1 cellular context compared by ENCODE assay signal in the genomic region with DNA sequence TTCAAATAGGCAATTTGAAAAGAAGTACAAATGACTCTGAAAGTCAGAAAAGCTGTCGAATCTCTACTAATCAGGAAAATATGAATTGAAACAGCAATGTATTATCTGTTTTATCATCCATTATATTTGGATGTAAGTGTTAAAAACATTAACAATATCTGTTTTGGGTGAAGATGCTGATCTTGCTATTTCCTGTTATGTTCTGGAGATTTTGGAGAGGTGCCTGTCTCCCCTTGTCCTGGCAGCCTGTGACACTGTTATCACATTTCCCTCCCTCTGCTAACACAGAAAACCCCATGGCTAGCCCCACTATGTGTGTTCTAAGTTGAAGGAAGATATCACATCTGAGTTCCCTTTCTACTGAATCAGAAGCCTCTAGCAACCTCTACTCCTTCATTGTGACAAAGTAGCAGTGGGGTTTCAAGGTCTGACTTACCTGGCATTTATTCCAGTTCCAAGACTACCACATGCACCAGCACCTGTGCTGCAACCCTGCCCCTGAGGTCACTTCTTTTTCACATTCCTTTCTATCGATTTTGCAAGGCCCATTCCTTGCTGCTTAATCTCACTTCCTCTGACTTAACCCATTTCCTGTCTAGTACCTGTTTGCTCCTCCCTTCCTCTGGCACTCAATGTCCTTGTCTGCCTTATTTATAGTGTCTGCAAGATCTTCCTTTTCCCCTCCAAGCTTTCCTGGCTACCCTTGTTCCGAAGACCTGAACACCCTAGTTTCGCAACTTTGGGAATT.
A peak's percentile ranks its signal among the peaks of the same experiment; 100 is the strongest.
TF ChIP-seq lines count a peak whose summit lies in the region.

No MANE protein-coding gene starts in this region.

TF ChIP-seq in GM12878, 131 proteins besides CTCF, POLR2A, EP300 and RAD21 (continued from another document):
- TF ChIP-seq, protein P1, sequence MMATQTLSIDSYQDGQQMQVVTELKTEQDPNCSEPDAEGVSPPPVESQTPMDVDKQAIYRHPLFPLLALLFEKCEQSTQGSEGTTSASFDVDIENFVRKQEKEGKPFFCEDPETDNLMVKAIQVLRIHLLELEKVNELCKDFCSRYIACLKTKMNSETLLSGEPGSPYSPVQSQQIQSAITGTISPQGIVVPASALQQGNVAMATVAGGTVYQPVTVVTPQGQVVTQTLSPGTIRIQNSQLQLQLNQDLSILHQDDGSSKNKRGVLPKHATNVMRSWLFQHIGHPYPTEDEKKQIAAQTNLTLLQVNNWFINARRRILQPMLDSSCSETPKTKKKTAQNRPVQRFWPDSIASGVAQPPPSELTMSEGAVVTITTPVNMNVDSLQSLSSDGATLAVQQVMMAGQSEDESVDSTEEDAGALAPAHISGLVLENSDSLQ (IDR thresholded peaks at IDR 0.05): peak; percentile 85
- TF ChIP-seq POLR2AphosphoS2 (IDR thresholded peaks at IDR 0.05; ENCODE audit: low read depth, low read length): no peak
- TF ChIP-seq EED (IDR thresholded peaks at IDR 0.05; ENCODE audit: low read depth): peak; percentile 42; the same call in 1 of the 2 replicates
- no peak for TF ChIP-seq NBN (IDR thresholded peaks at IDR 0.05)
- TF ChIP-seq SPI1 (IDR thresholded peaks at IDR 0.05; ENCODE audit: borderline replicate concordance, insufficient read depth, low read depth, low read length): peak; percentile 36; the same call in 1 of the 2 replicates
- TF ChIP-seq, protein P2, sequence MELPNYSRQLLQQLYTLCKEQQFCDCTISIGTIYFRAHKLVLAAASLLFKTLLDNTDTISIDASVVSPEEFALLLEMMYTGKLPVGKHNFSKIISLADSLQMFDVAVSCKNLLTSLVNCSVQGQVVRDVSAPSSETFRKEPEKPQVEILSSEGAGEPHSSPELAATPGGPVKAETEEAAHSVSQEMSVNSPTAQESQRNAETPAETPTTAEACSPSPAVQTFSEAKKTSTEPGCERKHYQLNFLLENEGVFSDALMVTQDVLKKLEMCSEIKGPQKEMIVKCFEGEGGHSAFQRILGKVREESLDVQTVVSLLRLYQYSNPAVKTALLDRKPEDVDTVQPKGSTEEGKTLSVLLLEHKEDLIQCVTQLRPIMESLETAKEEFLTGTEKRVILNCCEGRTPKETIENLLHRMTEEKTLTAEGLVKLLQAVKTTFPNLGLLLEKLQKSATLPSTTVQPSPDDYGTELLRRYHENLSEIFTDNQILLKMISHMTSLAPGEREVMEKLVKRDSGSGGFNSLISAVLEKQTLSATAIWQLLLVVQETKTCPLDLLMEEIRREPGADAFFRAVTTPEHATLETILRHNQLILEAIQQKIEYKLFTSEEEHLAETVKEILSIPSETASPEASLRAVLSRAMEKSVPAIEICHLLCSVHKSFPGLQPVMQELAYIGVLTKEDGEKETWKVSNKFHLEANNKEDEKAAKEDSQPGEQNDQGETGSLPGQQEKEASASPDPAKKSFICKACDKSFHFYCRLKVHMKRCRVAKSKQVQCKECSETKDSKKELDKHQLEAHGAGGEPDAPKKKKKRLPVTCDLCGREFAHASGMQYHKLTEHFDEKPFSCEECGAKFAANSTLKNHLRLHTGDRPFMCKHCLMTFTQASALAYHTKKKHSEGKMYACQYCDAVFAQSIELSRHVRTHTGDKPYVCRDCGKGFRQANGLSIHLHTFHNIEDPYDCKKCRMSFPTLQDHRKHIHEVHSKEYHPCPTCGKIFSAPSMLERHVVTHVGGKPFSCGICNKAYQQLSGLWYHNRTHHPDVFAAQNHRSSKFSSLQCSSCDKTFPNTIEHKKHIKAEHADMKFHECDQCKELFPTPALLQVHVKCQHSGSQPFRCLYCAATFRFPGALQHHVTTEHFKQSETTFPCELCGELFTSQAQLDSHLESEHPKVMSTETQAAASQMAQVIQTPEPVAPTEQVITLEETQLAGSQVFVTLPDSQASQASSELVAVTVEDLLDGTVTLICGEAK (IDR thresholded peaks at IDR 0.05; ENCODE audit: borderline replicate concordance): no peak
- TF ChIP-seq TCF12 (IDR thresholded peaks at IDR 0.05; ENCODE audit: low read depth, low read length): no peak
- peak; percentile 55; the same call in 1 of the 2 replicates for TF ChIP-seq GABPA (IDR thresholded peaks at IDR 0.05; ENCODE audit: low read depth)
- TF ChIP-seq ETV6 (conservative IDR thresholded peaks at IDR 0.05 in 1 of 2, IDR thresholded peaks at IDR 0.05 in 1 of 2; ENCODE audit: borderline replicate concordance in 1 of 2, low read depth in 1 of 2): peak in 1 of 2 experiments; percentile 60; a peak in 1 of 4 replicates
- TF ChIP-seq MTA3 (IDR thresholded peaks at IDR 0.05; ENCODE audit: borderline replicate concordance, low read length): no peak
TF ChIP-seq in GM12878: peak in this region for 7.
